Comparison of ENCODE assay signal across 18 cellular contexts in genomic region chr15:80547264-80547663, GRCh38.
DNase-seq lines count a peak whose midpoint lies in the region; ATAC-seq and TF ChIP-seq lines count a peak whose summit lies in the region.
"Had no signal": no experiment of that assay in that cellular context is flagged by ENCODE, and none has a peak within 500 bp of the region (broad histone marks: within the 10 kb centered on the region; RNA-seq: fewer than 3 reads in every experiment).

No MANE protein-coding gene starts in this region.

- no peaks in the 10 kb centered on the region for H3K9me3 ChIP-seq in osteoblast (ENCODE audit: low read depth, low read length)
- H3K9me3 ChIP-seq: A549, HAP-1 had no signal

- no peaks in the 10 kb centered on the region for H4K20me1 ChIP-seq in osteoblast (ENCODE audit: insufficient read depth, low read length)

- peaks cover 40% of the 10 kb centered on the region for H3K4me1 ChIP-seq in osteoblast (ENCODE audit: insufficient read depth, low read length)
- H3K4me1 ChIP-seq: HAP-1 had no signal

- peak; percentile 39 for DNase-seq in EH (ENCODE audit: low read depth)
- DNase-seq in amniotic epithelial cell (ENCODE audit: low read depth), result peak; percentile 62
- peak; percentile 17 for DNase-seq in fibroblast of the aortic adventitia (ENCODE audit: low read depth)
- no peak for DNase-seq in osteoblast (ENCODE audit: insufficient read length, low spot score, missing footprints)
- DNase-seq in HT-29 (ENCODE audit: low spot score), result no peak
- no peak for DNase-seq in osteocyte (ENCODE audit: extremely low spot score, unreplicated experiment)
- DNase-seq: AML-193; CD4-positive, alpha-beta T cell; DMS153; DMS79; GM23248; KG1 had no signal

- H3K4me3 Mint-ChIP-seq in osteocyte (ENCODE audit: unreplicated experiment), result no peak overlapping the region
- H3K4me3 Mint-ChIP-seq: CD4-positive, alpha-beta T cell had no signal

- peak overlapping the region; percentile 78 for H3K4me2 ChIP-seq in osteoblast (ENCODE audit: insufficient read depth, low read length)
- H3K4me2 ChIP-seq: A549 had no signal

- H3K9me3 Mint-ChIP-seq in osteocyte (ENCODE audit: unreplicated experiment), result peaks cover 5% of the 10 kb centered on the region

- ATAC-seq in GM21515 (IDR thresholded peaks at IDR 0.05; ENCODE audit: unreplicated experiment), result no peak
- ATAC-seq: A549, HepG2 had no signal

- H3K27me3 ChIP-seq in osteoblast (ENCODE audit: insufficient read depth, low read length), result no peaks in the 10 kb centered on the region

- TF ChIP-seq CTCF in fibroblast of the aortic adventitia (IDR thresholded peaks at IDR 0.05; ENCODE audit: insufficient read depth, low read length), result no peak
- no peak for TF ChIP-seq CTCF in osteoblast (IDR thresholded peaks at IDR 0.05; ENCODE audit: extremely low read depth, low read depth, low read length)
- no peak for TF ChIP-seq CTCF in osteocyte (IDR thresholded peaks at IDR 0.05)

- peaks cover 20% of the 10 kb centered on the region for H3K36me3 ChIP-seq in osteoblast (ENCODE audit: insufficient read depth, low read length)
- H3K36me3 ChIP-seq: HAP-1 had no signal

- H3K4me3 ChIP-seq in fibroblast of the aortic adventitia (ENCODE audit: low read depth, low read length) (no peak overlapping the region), osteoblast (ENCODE audit: insufficient read depth, low read length) (no peak overlapping the region)
- H3K4me3 ChIP-seq: A549, HAP-1 had no signal

- H3K79me2 ChIP-seq in osteoblast (ENCODE audit: insufficient read depth, low read length), result peaks cover 36% of the 10 kb centered on the region

- no peak overlapping the region for H3K27ac Mint-ChIP-seq in osteocyte (ENCODE audit: unreplicated experiment)
- H3K27ac Mint-ChIP-seq: CD4-positive, alpha-beta T cell had no signal

- peaks cover 31% of the 10 kb centered on the region for H3K36me3 Mint-ChIP-seq in osteocyte (ENCODE audit: unreplicated experiment)

- no peaks in the 10 kb centered on the region for H3K27me3 Mint-ChIP-seq in osteocyte (ENCODE audit: unreplicated experiment)

- no peak overlapping the region for H3K27ac ChIP-seq in osteoblast (ENCODE audit: low read depth, low read length)
- H3K27ac ChIP-seq: 22Rv1, A549, C4-2B, GM23248 had no signal

- peaks cover 57% of the 10 kb centered on the region for H3K4me1 Mint-ChIP-seq in osteocyte (ENCODE audit: unreplicated experiment)

- H2AFZ ChIP-seq in osteoblast (ENCODE audit: low read length), result no peak overlapping the region
- H2AFZ ChIP-seq: GM23248 had no signal

Comparison
In these comparisons a context has a peak if more than half of its experiments do, and no peak if none do; other contexts are left out.
1. DNase-seq: peak in EH (single experiment), amniotic epithelial cell (single experiment) and fibroblast of the aortic adventitia (single experiment); none in osteoblast (single experiment), HT-29 (single experiment) and osteocyte (single experiment).